18 cellular contexts compared by ENCODE assay signal in the genomic region with DNA sequence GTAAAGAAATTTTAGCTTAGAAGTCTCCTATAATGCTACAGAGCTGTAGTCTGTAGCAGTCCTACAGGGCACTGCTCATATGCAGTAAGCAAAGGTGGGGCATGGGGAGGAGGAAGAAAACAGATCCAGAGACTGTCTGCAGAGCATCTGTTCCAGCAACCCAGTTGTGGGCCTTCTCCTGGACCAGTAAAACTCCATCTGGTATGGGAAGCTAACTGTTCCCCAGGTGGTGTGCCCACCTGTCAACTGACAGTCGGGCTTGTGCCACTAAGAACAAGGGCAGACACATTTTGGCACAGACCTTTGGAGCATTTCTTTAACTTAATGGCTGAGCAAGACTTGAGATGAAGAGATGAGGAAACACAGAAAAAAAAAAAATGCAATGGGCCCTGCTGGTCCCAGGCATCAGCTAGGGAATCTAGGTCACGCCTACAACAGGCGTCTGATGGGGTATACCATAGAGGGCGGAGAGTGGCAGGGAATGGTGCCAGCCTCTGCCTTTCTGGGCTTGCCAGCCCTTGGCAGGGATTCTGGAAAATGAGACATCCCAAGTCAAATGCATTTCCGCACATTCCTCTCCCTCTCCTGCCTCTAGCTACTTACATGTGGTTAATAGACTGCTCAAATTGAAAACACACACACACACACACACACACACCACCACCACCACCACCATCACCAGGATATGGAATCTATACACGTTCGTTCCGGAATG.
DNase-seq lines count a peak whose midpoint lies in the region; ATAC-seq and TF ChIP-seq lines count a peak whose summit lies in the region.
"Had no signal": no experiment of that assay in that cellular context is flagged by ENCODE, and none has a peak within 500 bp of the region (broad histone marks: within the 10 kb centered on the region; RNA-seq: fewer than 3 reads in every experiment).

No MANE protein-coding gene starts in this region.

- DNase-seq in DND-41: no peak
- peak; percentile 79 to 94 for DNase-seq in NCI-H446 (lab: John Stamatoyannopoulos, UW)
- peak; percentile 76 for DNase-seq in cerebellum (ENCODE audit: low spot score)
- DNase-seq in mesothelial cell of epicardium (ENCODE audit: low spot score in 2 of 2, unreplicated experiment in 2 of 2): no peak
- DNase-seq in activated T-cell treated with anti-CD3 and anti-CD28 coated beads, Interleukin-2, amount 50 U/mL, for 72 hours: no peak
- DNase-seq in CD14-positive monocyte (ENCODE audit: low spot score): no peak
- DNase-seq in right lobe of liver: no peak
- DNase-seq: activated naive CD4-positive, alpha-beta T cell; effector CD8-positive, alpha-beta T cell; GOT3; NCI-H1417 treated with DMSO at 0.1 percent for 48 hours; NCI-H510A; nephron progenitor cell; stimulated activated naive B cell treated with anti-CD40 and anti-IgM and Interleukin-4, amounts not matched to agents 10 μg/mL and 1 μg/mL and 100 μg/mL, for 72 hours had no signal

- no peaks in the 10 kb centered on the region for H3K36me3 ChIP-seq in DND-41 (ENCODE audit: insufficient read depth, low read length)
- no peaks in the 10 kb centered on the region for H3K36me3 ChIP-seq in right lobe of liver

- H3K9ac ChIP-seq in DND-41 (ENCODE audit: low read depth, low read length): no peak overlapping the region

- H3K36me3 Mint-ChIP-seq in mesothelial cell of epicardium (no peaks in the 10 kb centered on the region), CD14-positive monocyte (peaks cover 0 to 2% of the 10 kb centered on the region in 2 donors)
- no peaks in the 10 kb centered on the region for H3K36me3 Mint-ChIP-seq in activated T-cell treated with anti-CD3 and anti-CD28 coated beads, Interleukin-2, amount 50 U/mL, for 72 hours (ENCODE audit: insufficient read depth in 2 of 2)
- H3K36me3 Mint-ChIP-seq: type B pancreatic cell had no signal

- H3K9me3 ChIP-seq in DND-41 (ENCODE audit: insufficient read depth, low read length, severe bottlenecking) (no peaks in the 10 kb centered on the region), right lobe of liver (no peaks in the 10 kb centered on the region)

- peaks cover 29% of the 10 kb centered on the region for H3K4me1 Mint-ChIP-seq in mesothelial cell of epicardium
- no peaks in the 10 kb centered on the region for H3K4me1 Mint-ChIP-seq in activated T-cell treated with anti-CD3 and anti-CD28 coated beads, Interleukin-2, amount 50 U/mL, for 72 hours (ENCODE audit: low read depth)
- peaks cover 14% of the 10 kb centered on the region for H3K4me1 Mint-ChIP-seq in CD14-positive monocyte

- H4K20me1 ChIP-seq in DND-41 (ENCODE audit: insufficient read depth, low read length): no peaks in the 10 kb centered on the region

- H3K4me1 ChIP-seq in DND-41 (ENCODE audit: insufficient read depth, low read length): peaks cover 5% of the 10 kb centered on the region; the same call in 1 of the 2 replicates
- H3K4me1 ChIP-seq in right lobe of liver: no peaks in the 10 kb centered on the region

- H3K9me3 Mint-ChIP-seq in mesothelial cell of epicardium: no peaks in the 10 kb centered on the region
- peaks cover 0 to 1% of the 10 kb centered on the region in 2 donors for H3K9me3 Mint-ChIP-seq in activated T-cell treated with anti-CD3 and anti-CD28 coated beads, Interleukin-2, amount 50 U/mL, for 72 hours
- peaks cover 0 to 1% (median 0%) of the 10 kb centered on the region in 7 donors for H3K9me3 Mint-ChIP-seq in CD14-positive monocyte
- H3K9me3 Mint-ChIP-seq: nephron progenitor cell; stimulated activated naive B cell treated with anti-CD40 and anti-IgM and Interleukin-4, amounts not matched to agents 10 μg/mL and 1 μg/mL and 100 μg/mL, for 72 hours; type B pancreatic cell had no signal

- WGBS in right lobe of liver (ENCODE audit: insufficient coverage, low coverage, low lambda C conversion rate, missing lambda C conversion rate): 83% methylated on average over 3 of the region's 8 CpGs

- no peak overlapping the region for H3K4me3 ChIP-seq in DND-41 (ENCODE audit: low read depth in 1 of 2, low read length in 2 of 2)
- no peak overlapping the region for H3K4me3 ChIP-seq in right lobe of liver
- H3K4me3 ChIP-seq: lung had no signal

- no peak for TF ChIP-seq POLR2A in right lobe of liver (IDR thresholded peaks at IDR 0.05)

- H3K4me3 Mint-ChIP-seq in mesothelial cell of epicardium (no peak overlapping the region), CD14-positive monocyte (no peak overlapping the region)
- H3K4me3 Mint-ChIP-seq in activated T-cell treated with anti-CD3 and anti-CD28 coated beads, Interleukin-2, amount 50 U/mL, for 72 hours: no peak overlapping the region
- H3K4me3 Mint-ChIP-seq: nephron progenitor cell; stimulated activated naive B cell treated with anti-CD40 and anti-IgM and Interleukin-4, amounts not matched to agents 10 μg/mL and 1 μg/mL and 100 μg/mL, for 72 hours; type B pancreatic cell had no signal

- no peaks in the 10 kb centered on the region for H3K27me3 ChIP-seq in DND-41 (ENCODE audit: insufficient read depth, low read length, poor library complexity)
- H3K27me3 ChIP-seq in right lobe of liver: no peaks in the 10 kb centered on the region

- no peak overlapping the region for H2AFZ ChIP-seq in DND-41 (ENCODE audit: low read depth, low read length)

- H3K27me3 Mint-ChIP-seq in mesothelial cell of epicardium (ENCODE audit: low read depth) (no peaks in the 10 kb centered on the region), CD14-positive monocyte (ENCODE audit: low read depth in 3 of 3) (no peaks in the 10 kb centered on the region)
- H3K27me3 Mint-ChIP-seq in activated T-cell treated with anti-CD3 and anti-CD28 coated beads, Interleukin-2, amount 50 U/mL, for 72 hours (ENCODE audit: low read depth): no peaks in the 10 kb centered on the region
- H3K27me3 Mint-ChIP-seq: stimulated activated naive B cell treated with anti-CD40 and anti-IgM and Interleukin-4, amounts not matched to agents 10 μg/mL and 1 μg/mL and 100 μg/mL, for 72 hours; type B pancreatic cell had no signal

- H3K4me2 ChIP-seq in DND-41 (ENCODE audit: insufficient read depth, low read length): no peak overlapping the region

- peak; percentile 47; the same call in 1 of the 3 replicates for ATAC-seq in DND-41 (ENCODE audit: insufficient read depth, low read depth)
- no peak for ATAC-seq in GM18861 (IDR thresholded peaks at IDR 0.05; ENCODE audit: unreplicated experiment)
- no peak for ATAC-seq in activated T-cell treated with anti-CD3 and anti-CD28 coated beads, Interleukin-2, amount 50 U/mL, for 72 hours (replicated peaks in 1 of 2)
- no peak for ATAC-seq in right lobe of liver
- ATAC-seq: activated CD4-positive, CD25-positive, alpha-beta regulatory T cell treated with anti-CD3 and anti-CD28 coated beads, Interleukin-2, amount 50 U/mL, for 24 hours; stimulated activated naive B cell treated with anti-CD40 and anti-IgM and Interleukin-4, amounts not matched to agents 10 μg/mL and 1 μg/mL and 100 μg/mL, for 72 hours had no signal

- H3K27ac Mint-ChIP-seq in mesothelial cell of epicardium: peak overlapping the region; percentile 12
- H3K27ac Mint-ChIP-seq in activated T-cell treated with anti-CD3 and anti-CD28 coated beads, Interleukin-2, amount 50 U/mL, for 72 hours: no peak overlapping the region
- H3K27ac Mint-ChIP-seq in CD14-positive monocyte: no peak overlapping the region
- H3K27ac Mint-ChIP-seq: nephron progenitor cell; stimulated activated naive B cell treated with anti-CD40 and anti-IgM and Interleukin-4, amounts not matched to agents 10 μg/mL and 1 μg/mL and 100 μg/mL, for 72 hours; type B pancreatic cell had no signal

- intact Hi-C loops in CD14-positive monocyte (cut with micrococcal nuclease) (no loop called here), right lobe of liver (cut with DNase I) (no loop called here)

- H3K27ac ChIP-seq in DND-41 (ENCODE audit: low read length) (no peak overlapping the region), right lobe of liver (no peak overlapping the region)

- H3K79me2 ChIP-seq in DND-41 (ENCODE audit: insufficient read depth, low read length): no peaks in the 10 kb centered on the region

- TF ChIP-seq CTCF in DND-41 (IDR thresholded peaks at IDR 0.05; ENCODE audit: borderline replicate concordance, extremely low read depth, low read length, poor library complexity, severe bottlenecking) (no peak), mesothelial cell of epicardium (IDR thresholded peaks at IDR 0.05; ENCODE audit: unreplicated experiment) (no peak), CD14-positive monocyte (IDR thresholded peaks at IDR 0.05) (no peak), right lobe of liver (IDR thresholded peaks at IDR 0.05) (no peak)

Comparison
In these comparisons a context has a peak if more than half of its experiments do, and no peak if none do; other contexts are left out.
1. DNase-seq: peak in NCI-H446 (2 of 2) and cerebellum (single experiment); none in DND-41 (single experiment), mesothelial cell of epicardium (0 of 2), activated T-cell treated with anti-CD3 and anti-CD28 coated beads, Interleukin-2, amount 50 U/mL, for 72 hours (0 of 2), CD14-positive monocyte (single experiment) and right lobe of liver (0 of 3).